In the genomic region with DNA sequence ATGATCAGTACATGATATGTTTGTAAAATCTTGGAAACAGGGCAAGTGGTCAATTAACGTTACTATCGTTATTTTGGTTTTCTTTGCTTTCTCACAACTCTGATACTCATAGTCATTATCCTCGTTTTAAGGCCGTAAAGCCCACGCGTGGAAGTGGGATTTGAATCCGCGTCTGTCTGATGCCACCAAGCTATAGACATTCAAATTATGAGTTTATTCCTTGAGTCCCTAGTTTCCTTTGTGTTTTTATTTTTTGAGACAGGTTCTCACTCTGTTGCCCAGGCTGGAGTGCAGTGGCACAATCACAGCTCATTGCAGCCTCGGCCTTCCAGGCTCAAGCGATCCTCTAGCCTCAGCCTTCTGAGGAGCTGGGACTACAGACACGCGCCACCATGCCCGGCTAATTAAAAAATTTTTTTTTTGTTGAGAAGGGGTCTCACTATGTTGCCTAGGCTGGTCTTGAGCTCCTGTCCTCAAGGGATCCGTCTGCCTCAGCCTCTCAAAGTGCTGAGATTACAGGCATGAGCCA, we compare ENCODE assay signal across 8 cellular contexts. TPM values are rescaled to one million over a fixed set of nuclear protein-coding genes. Genes with fewer than 3 reads are reported as not detected.
A peak's percentile ranks its signal among the peaks of the same experiment; 100 is the strongest.
DNase-seq lines count a peak whose midpoint lies in the region; ATAC-seq and TF ChIP-seq lines count a peak whose summit lies in the region.

No MANE protein-coding gene starts in this region.

- H3K9me3 ChIP-seq in Loucy (ENCODE audit: insufficient read depth, low read depth, low read length) = no peaks in the 10 kb centered on the region

- CTCF ChIA-PET in BJ (lab: Yijun Ruan, JAX) = no interaction called here

- H3K4me3 ChIP-seq in BJ (ENCODE audit: low read depth, low read length) (peak overlapping the region; percentile 99), Loucy (ENCODE audit: low read length, poor library complexity, severe bottlenecking) (peak overlapping the region; percentile 82)

- peaks cover 22% of the 10 kb centered on the region for H4K20me1 ChIP-seq in Loucy (ENCODE audit: insufficient read depth, low read length, poor library complexity, severe bottlenecking)

- intact Hi-C loops in head of caudate nucleus (cut with DNase I) = loop anchor here (10.0 kb wide), 1 partner anchor 48 kb away; a partner anchor contains a TSS

- POLR2A ChIA-PET in BJ (lab: Charles Lee) = interaction anchor here (0.7 kb wide), 1 partner anchor 31 kb away, joined by 3 read pairs; no protein-coding TSS in a partner anchor

- peaks cover 4% of the 10 kb centered on the region; the same call in 1 of the 2 replicates for H3K36me3 ChIP-seq in BJ (ENCODE audit: control insufficient read depth, insufficient read depth, low read length)
- H3K36me3 ChIP-seq in Loucy (ENCODE audit: insufficient read depth, low read length) = peaks cover 11% of the 10 kb centered on the region; the same call in 1 of the 2 replicates

- peaks cover 21 to 28% of the 10 kb centered on the region in 2 donors for H3K4me1 Mint-ChIP-seq in natural killer cell treated with Interleukin-12 subunit alpha and Interleukin-12 subunit beta and Interleukin-15 and Interleukin-18, amount 100 ng/mL, for 72 hours (ENCODE audit: low read depth in 2 of 2)

- H3K9me3 Mint-ChIP-seq in natural killer cell treated with Interleukin-12 subunit alpha and Interleukin-12 subunit beta and Interleukin-15 and Interleukin-18, amount 100 ng/mL, for 72 hours = no peaks in the 10 kb centered on the region

- no peak for ATAC-seq in natural killer cell treated with Interleukin-12 subunit alpha and Interleukin-12 subunit beta and Interleukin-15 and Interleukin-18, amount 100 ng/mL, for 72 hours

- H3K27me3 ChIP-seq in BJ (ENCODE audit: control insufficient read depth, insufficient read depth, low read length) (no peaks in the 10 kb centered on the region), Loucy (ENCODE audit: insufficient read depth, low read length, poor library complexity, severe bottlenecking) (no peaks in the 10 kb centered on the region)

- H3K9ac ChIP-seq in Loucy (ENCODE audit: low read depth, low read length, poor library complexity, severe bottlenecking) = peak overlapping the region; percentile 92

- peak overlapping the region; percentile 97 for H3K4me3 Mint-ChIP-seq in natural killer cell treated with Interleukin-12 subunit alpha and Interleukin-12 subunit beta and Interleukin-15 and Interleukin-18, amount 100 ng/mL, for 72 hours

- peaks cover 76% of the 10 kb centered on the region for H3K79me2 ChIP-seq in Loucy (ENCODE audit: insufficient read depth, low read length)

- peak overlapping the region; percentile 88 to 98 for H3K27ac Mint-ChIP-seq in natural killer cell treated with Interleukin-12 subunit alpha and Interleukin-12 subunit beta and Interleukin-15 and Interleukin-18, amount 100 ng/mL, for 72 hours

- H3K27me3 Mint-ChIP-seq in natural killer cell treated with Interleukin-12 subunit alpha and Interleukin-12 subunit beta and Interleukin-15 and Interleukin-18, amount 100 ng/mL, for 72 hours = no peaks in the 10 kb centered on the region

- H3K4me2 ChIP-seq in Loucy (ENCODE audit: low read depth, low read length, poor library complexity, severe bottlenecking) = peak overlapping the region; percentile 93

- H3K9me2 ChIP-seq in Loucy (replicated peaks; ENCODE audit: low read depth, low read length) = no peaks in the 10 kb centered on the region

- peaks cover 17% of the 10 kb centered on the region for H3K36me3 Mint-ChIP-seq in natural killer cell treated with Interleukin-12 subunit alpha and Interleukin-12 subunit beta and Interleukin-15 and Interleukin-18, amount 100 ng/mL, for 72 hours

- no peaks in the 10 kb centered on the region for H3F3A ChIP-seq in Loucy (ENCODE audit: low read depth)

- no peak overlapping the region for H2AFZ ChIP-seq in Loucy (ENCODE audit: low read length)

- no peak for DNase-seq in BJ (ENCODE audit: low read depth)
- peak; percentile 10 for DNase-seq in dermis blood vessel endothelial cell
- DNase-seq in natural killer cell treated with Interleukin-12 subunit alpha and Interleukin-12 subunit beta and Interleukin-15 and Interleukin-18, amount 100 ng/mL, for 72 hours (ENCODE audit: low spot score) = no peak
- no peak for DNase-seq in head of caudate nucleus
- DNase-seq in AML-193 (lab: John Stamatoyannopoulos, UW) = no peak
- DNase-seq in COLO668 (lab: John Stamatoyannopoulos, UW; ENCODE audit: unreplicated experiment) = no peak
- DNase-seq in activated gamma-delta T cell treated with Interleukin-2 at 50 U/mL for 16 hours = no peak

- H3K4me1 ChIP-seq in Loucy (ENCODE audit: insufficient read depth, low read length, poor library complexity, severe bottlenecking) = peaks cover 30% of the 10 kb centered on the region

- TF ChIP-seq CTCF in BJ (IDR thresholded peaks at IDR 0.05; ENCODE audit: insufficient read depth, low read depth, low read length) = no peak
- TF ChIP-seq CTCF in Loucy (conservative IDR thresholded peaks at IDR 0.05; ENCODE audit: low read length) = no peak

RNA-seq across cellular contexts. Expression of a gene that starts 1.0 kb away (rescaled TPM):
- polyA plus RNA-seq in BJ (2011; rRNA removed) = 54.0 and 79.1 TPM in 2 replicates
- polyA minus RNA-seq in BJ (2011; rRNA and poly(A)+ RNA removed) = 39.9 and 41.2 TPM in 2 replicates
- total RNA-seq in dermis blood vessel endothelial cell = 81.2 and 93.4 TPM in 2 replicates
- 100 to 1,000 TPM in 1 of 2 donors, 10 to 100 TPM in 1; 95.0 to 107 TPM for total RNA-seq in natural killer cell treated with Interleukin-12 subunit alpha and Interleukin-12 subunit beta and Interleukin-15 and Interleukin-18, amount 100 ng/mL, for 72 hours

RNA-seq across cellular contexts. Expression of a gene that starts 1.2 kb away (rescaled TPM):
- 3.2 and 5.7 TPM in 2 replicates for polyA plus RNA-seq in BJ (2011; rRNA removed)
- polyA minus RNA-seq in BJ (2011; rRNA and poly(A)+ RNA removed) = 6.1 and 6.3 TPM in 2 replicates
- 7.5 and 9.4 TPM in 2 replicates for total RNA-seq in dermis blood vessel endothelial cell
- total RNA-seq in natural killer cell treated with Interleukin-12 subunit alpha and Interleukin-12 subunit beta and Interleukin-15 and Interleukin-18, amount 100 ng/mL, for 72 hours = 10 to 100 TPM; 20.6 to 28.4 TPM

RNA-seq across cellular contexts. Expression of a gene that starts 36.4 kb away (rescaled TPM):
- 21.7 and 54.0 TPM in 2 replicates for polyA plus RNA-seq in BJ (2011; rRNA removed)
- 37.3 and 57.9 TPM in 2 replicates for polyA minus RNA-seq in BJ (2011; rRNA and poly(A)+ RNA removed)
- 6.3 and 51.6 TPM in 2 replicates for total RNA-seq in dermis blood vessel endothelial cell
- 10 to 100 TPM; 55.6 to 95.6 TPM for total RNA-seq in natural killer cell treated with Interleukin-12 subunit alpha and Interleukin-12 subunit beta and Interleukin-15 and Interleukin-18, amount 100 ng/mL, for 72 hours

RNA-seq across cellular contexts. Expression of a gene that starts 46.2 kb away (rescaled TPM):
- polyA plus RNA-seq in BJ (2011; rRNA removed) = 64.6 and 71.9 TPM in 2 replicates
- polyA minus RNA-seq in BJ (2011; rRNA and poly(A)+ RNA removed) = 8.5 and 12.7 TPM in 2 replicates
- total RNA-seq in dermis blood vessel endothelial cell = 83.2 and 90.0 TPM in 2 replicates
- total RNA-seq in natural killer cell treated with Interleukin-12 subunit alpha and Interleukin-12 subunit beta and Interleukin-15 and Interleukin-18, amount 100 ng/mL, for 72 hours = 100 to 1,000 TPM; 101 to 102 TPM
